ENCODE assay signal across 15 cellular contexts in the genomic region with DNA sequence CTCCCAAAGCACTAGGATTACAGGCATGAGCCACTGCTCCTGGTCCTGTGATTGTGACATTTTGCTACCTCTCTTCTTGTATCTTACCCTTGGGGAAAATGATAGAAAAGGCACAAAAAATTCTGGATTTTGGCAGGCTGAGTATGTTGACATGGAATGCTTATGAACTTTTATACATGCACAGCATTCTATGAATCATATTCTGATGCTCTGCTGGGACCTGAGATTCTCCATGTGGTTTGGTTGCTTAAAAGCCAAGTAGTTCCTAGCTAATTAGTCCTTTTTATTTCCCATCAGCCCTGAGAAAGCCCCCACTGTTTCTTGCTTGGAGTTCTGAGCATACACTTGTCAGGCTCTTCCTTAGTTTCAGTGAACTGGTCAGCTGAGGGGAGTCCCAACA. TPM values are rescaled to one million over a fixed set of nuclear protein-coding genes. Genes with fewer than 3 reads are reported as not detected.
"Had no signal": no experiment of that assay in that cellular context is flagged by ENCODE, and none has a peak within 500 bp of the region (broad histone marks: within the 10 kb centered on the region; RNA-seq: fewer than 3 reads in every experiment).

No MANE protein-coding gene starts in this region.

- H3K4me2 ChIP-seq: smooth muscle cell had no signal

- DNase-seq: activated CD4-positive, alpha-beta memory T cell treated with anti-CD3 and anti-CD28 coated beads, Interleukin-2, amount 10 ng/mL, durations not matched to agents 7 days and 5 days; activated CD4-positive, alpha-beta T cell treated with anti-CD3 and anti-CD28 coated beads for 36 hours; activated gamma-delta T cell treated with Interleukin-2 at 50 U/mL for 16 hours; activated naive CD8-positive, alpha-beta T cell treated with anti-CD3 and anti-CD28 coated beads, Interleukin-2, amount 10 ng/mL, durations not matched to agents 7 days and 5 days; activated T-cell treated with anti-CD3 and anti-CD28 coated beads, Interleukin-2, amount 50 U/mL, for 48 hours; immature natural killer cell; left cardiac atrium; naive thymus-derived CD4-positive, alpha-beta T cell; trophoblast cell; WERI-Rb-1 had no signal

- H3K27ac ChIP-seq: ascending aorta, neutrophil, right atrium auricular region, WERI-Rb-1 had no signal

- H3K9me3 ChIP-seq: ascending aorta, neutrophil, right atrium auricular region had no signal

- H3K4me3 ChIP-seq: ascending aorta, lung, right atrium auricular region, smooth muscle cell had no signal

- H3K36me3 ChIP-seq: ascending aorta, neutrophil, right atrium auricular region, WERI-Rb-1 had no signal

RNA-seq across cellular contexts. Expression of a gene that starts 8.3 kb away (rescaled TPM):
- total RNA-seq: activated naive CD8-positive, alpha-beta T cell treated with anti-CD3 and anti-CD28 coated beads, Interleukin-2, amount 10 ng/mL, durations not matched to agents 7 days and 5 days had no signal
- polyA plus RNA-seq: immature natural killer cell; naive thymus-derived CD4-positive, alpha-beta T cell had no signal
